In genomic region chr9:121197135-121197534, GRCh38 we compare ENCODE assay signal across 1 cellular context.
TF ChIP-seq lines count a peak whose summit lies in the region.

No MANE protein-coding gene starts in this region.

TF ChIP-seq in HepG2, 621 proteins besides CTCF, POLR2A, EP300 and RAD21 (continued from another document):
- TF ChIP-seq, protein P1, sequence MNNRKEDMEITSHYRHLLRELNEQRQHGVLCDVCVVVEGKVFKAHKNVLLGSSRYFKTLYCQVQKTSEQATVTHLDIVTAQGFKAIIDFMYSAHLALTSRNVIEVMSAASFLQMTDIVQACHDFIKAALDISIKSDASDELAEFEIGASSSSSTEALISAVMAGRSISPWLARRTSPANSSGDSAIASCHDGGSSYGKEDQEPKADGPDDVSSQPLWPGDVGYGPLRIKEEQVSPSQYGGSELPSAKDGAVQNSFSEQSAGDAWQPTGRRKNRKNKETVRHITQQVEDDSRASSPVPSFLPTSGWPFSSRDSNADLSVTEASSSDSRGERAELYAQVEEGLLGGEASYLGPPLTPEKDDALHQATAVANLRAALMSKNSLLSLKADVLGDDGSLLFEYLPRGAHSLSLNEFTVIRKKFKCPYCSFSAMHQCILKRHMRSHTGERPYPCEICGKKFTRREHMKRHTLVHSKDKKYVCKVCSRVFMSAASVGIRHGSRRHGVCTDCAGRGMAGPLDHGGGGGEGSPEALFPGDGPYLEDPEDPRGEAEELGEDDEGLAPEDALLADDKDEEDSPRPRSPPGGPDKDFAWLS (CRISPR knock-in tag; IDR thresholded peaks at IDR 0.05; ENCODE audit: borderline replicate concordance), result no peak
- TF ChIP-seq ZNF343 (CRISPR knock-in tag; IDR thresholded peaks at IDR 0.05) (no peak), ZNF407 (CRISPR knock-in tag; IDR thresholded peaks at IDR 0.05; ENCODE audit: not compliant biosample characterization) (no peak), DDIT3 (CRISPR knock-in tag; IDR thresholded peaks at IDR 0.05) (no peak), ZNF230 (CRISPR knock-in tag; IDR thresholded peaks at IDR 0.05) (no peak), ZNF660 (CRISPR knock-in tag; IDR thresholded peaks at IDR 0.05; ENCODE audit: borderline replicate concordance, low read depth) (no peak), ZSCAN12 (CRISPR knock-in tag; IDR thresholded peaks at IDR 0.05) (no peak), MTA3 (CRISPR knock-in tag; IDR thresholded peaks at IDR 0.05) (no peak), ZNF615 (CRISPR knock-in tag; IDR thresholded peaks at IDR 0.05; ENCODE audit: borderline replicate concordance) (no peak)
- TF ChIP-seq, protein P2, sequence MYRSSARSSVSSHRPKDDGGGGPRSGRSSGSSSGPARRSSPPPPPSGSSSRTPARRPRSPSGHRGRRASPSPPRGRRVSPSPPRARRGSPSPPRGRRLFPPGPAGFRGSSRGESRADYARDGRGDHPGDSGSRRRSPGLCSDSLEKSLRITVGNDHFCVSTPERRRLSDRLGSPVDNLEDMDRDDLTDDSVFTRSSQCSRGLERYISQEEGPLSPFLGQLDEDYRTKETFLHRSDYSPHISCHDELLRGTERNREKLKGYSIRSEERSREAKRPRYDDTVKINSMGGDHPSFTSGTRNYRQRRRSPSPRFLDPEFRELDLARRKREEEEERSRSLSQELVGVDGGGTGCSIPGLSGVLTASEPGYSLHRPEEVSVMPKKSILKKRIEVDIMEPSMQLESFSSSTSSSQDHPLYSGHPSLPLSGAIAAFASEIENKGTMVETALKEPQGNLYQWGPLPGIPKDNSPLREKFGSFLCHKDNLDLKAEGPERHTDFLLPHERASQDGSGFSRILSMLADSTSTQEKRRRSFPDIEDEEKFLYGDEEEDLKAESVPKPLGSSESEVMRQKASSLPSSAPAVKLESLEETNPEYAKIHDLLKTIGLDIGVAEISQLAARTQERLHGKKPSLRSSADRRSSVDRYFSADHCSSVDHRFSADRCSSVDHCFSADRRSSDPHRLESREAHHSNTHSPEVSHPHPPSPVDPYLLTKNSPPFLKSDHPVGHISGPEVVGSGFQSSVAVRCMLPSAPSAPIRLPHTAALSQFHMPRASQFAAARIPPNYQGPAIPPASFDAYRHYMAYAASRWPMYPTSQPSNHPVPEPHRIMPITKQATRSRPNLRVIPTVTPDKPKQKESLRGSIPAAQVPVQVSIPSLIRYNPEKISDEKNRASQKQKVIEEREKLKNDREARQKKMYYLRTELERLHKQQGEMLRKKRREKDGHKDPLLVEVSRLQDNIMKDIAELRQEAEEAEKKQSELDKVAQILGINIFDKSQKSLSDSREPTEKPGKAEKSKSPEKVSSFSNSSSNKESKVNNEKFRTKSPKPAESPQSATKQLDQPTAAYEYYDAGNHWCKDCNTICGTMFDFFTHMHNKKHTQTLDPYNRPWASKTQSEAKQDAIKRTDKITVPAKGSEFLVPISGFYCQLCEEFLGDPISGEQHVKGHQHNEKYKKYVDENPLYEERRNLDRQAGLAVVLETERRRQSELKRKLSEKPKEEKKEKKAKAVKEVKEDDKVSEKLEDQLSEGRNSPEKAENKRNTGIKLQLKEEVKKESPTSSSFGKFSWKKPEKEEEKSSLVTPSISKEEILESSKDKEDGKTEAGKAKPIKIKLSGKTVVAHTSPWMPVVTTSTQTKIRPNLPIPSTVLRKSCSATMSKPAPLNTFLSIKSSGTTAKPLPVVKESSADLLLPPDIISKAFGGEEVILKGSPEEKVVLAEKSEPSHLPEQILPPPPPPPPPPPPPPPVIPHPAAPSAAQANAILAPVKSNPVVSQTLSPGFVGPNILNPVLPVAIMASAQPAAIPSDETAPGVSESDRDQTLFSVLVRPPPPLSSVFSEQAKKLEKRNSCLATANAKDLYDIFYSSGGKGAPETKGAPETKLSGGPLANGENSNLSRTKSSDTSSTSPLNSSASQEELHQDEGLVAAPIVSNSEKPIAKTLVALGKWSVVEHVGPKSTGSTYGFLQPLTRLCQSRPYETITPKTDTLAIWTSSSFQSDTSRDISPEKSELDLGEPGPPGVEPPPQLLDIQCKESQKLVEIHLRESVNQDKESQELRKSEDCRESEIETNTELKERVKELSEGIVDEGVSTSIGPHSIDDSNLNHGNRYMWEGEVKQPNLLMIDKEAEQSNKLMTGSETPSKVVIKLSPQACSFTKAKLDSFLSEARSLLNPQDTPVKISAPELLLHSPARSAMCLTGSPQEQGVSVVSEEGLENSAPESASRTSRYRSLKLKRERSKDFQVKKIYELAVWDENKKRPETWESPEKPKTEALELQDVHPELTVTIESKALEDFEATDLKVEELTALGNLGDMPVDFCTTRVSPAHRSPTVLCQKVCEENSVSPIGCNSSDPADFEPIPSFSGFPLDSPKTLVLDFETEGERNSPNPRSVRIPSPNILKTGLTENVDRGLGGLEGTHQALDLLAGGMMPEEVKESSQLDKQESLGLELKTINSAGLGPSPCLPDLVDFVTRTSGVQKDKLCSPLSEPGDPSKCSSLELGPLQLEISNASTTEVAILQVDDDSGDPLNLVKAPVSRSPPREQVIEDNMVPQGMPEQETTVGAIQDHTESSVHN (CRISPR knock-in tag; IDR thresholded peaks at IDR 0.05), result no peak
- TF ChIP-seq, protein P3, sequence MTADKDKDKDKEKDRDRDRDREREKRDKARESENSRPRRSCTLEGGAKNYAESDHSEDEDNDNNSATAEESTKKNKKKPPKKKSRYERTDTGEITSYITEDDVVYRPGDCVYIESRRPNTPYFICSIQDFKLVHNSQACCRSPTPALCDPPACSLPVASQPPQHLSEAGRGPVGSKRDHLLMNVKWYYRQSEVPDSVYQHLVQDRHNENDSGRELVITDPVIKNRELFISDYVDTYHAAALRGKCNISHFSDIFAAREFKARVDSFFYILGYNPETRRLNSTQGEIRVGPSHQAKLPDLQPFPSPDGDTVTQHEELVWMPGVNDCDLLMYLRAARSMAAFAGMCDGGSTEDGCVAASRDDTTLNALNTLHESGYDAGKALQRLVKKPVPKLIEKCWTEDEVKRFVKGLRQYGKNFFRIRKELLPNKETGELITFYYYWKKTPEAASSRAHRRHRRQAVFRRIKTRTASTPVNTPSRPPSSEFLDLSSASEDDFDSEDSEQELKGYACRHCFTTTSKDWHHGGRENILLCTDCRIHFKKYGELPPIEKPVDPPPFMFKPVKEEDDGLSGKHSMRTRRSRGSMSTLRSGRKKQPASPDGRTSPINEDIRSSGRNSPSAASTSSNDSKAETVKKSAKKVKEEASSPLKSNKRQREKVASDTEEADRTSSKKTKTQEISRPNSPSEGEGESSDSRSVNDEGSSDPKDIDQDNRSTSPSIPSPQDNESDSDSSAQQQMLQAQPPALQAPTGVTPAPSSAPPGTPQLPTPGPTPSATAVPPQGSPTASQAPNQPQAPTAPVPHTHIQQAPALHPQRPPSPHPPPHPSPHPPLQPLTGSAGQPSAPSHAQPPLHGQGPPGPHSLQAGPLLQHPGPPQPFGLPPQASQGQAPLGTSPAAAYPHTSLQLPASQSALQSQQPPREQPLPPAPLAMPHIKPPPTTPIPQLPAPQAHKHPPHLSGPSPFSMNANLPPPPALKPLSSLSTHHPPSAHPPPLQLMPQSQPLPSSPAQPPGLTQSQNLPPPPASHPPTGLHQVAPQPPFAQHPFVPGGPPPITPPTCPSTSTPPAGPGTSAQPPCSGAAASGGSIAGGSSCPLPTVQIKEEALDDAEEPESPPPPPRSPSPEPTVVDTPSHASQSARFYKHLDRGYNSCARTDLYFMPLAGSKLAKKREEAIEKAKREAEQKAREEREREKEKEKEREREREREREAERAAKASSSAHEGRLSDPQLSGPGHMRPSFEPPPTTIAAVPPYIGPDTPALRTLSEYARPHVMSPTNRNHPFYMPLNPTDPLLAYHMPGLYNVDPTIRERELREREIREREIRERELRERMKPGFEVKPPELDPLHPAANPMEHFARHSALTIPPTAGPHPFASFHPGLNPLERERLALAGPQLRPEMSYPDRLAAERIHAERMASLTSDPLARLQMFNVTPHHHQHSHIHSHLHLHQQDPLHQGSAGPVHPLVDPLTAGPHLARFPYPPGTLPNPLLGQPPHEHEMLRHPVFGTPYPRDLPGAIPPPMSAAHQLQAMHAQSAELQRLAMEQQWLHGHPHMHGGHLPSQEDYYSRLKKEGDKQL (CRISPR knock-in tag; IDR thresholded peaks at IDR 0.05; ENCODE audit: low read depth), result no peak
